Comparison of ENCODE assay signal across 9 cellular contexts in genomic region chr13:109779074-109779473, GRCh38. TPM values are rescaled to one million over a fixed set of nuclear protein-coding genes. Genes with fewer than 3 reads are reported as not detected.
DNase-seq lines count a peak whose midpoint lies in the region; ATAC-seq and TF ChIP-seq lines count a peak whose summit lies in the region.
"Had no signal": no experiment of that assay in that cellular context is flagged by ENCODE, and none has a peak within 500 bp of the region (broad histone marks: within the 10 kb centered on the region; RNA-seq: fewer than 3 reads in every experiment).

No MANE protein-coding gene starts in this region.

- peak overlapping the region; percentile 21 for H3K27ac Mint-ChIP-seq in activated CD4-positive, alpha-beta T cell treated with anti-CD3 and anti-CD28 coated beads, Interleukin-2, amount 10 ng/mL, durations not matched to agents 24 days and 14 days
- H3K27ac Mint-ChIP-seq in stimulated activated naive CD8-positive, alpha-beta T cell treated with anti-CD3 and anti-CD28 coated beads, Interleukin-15, Interleukin-2, amounts not matched to agents 100 ng/mL and 50 ng/mL, for 24 hours, result peak overlapping the region; percentile 66

- no peak for TF ChIP-seq CTCF in esophagus squamous epithelium (IDR thresholded peaks at IDR 0.05)

- no peak for ATAC-seq in HG03108 (IDR thresholded peaks at IDR 0.05; ENCODE audit: unreplicated experiment)
- ATAC-seq in GM18873 (IDR thresholded peaks at IDR 0.05; ENCODE audit: low FRiP score, unreplicated experiment), result no peak

- DNase-seq in NOMO-1 treated with DMSO at 0.1 percent for 48 hours (lab: John Stamatoyannopoulos, UW; ENCODE audit: unreplicated experiment) (peak; percentile 21), NOMO-1 treated with dmso at 0.1 percent for 144 hours (lab: John Stamatoyannopoulos, UW; ENCODE audit: unreplicated experiment) (no peak), esophagus squamous epithelium (lab: John Stamatoyannopoulos, UW) (no peak)
- peak; percentile 86 for DNase-seq in activated CD4-positive, alpha-beta T cell treated with anti-CD3 and anti-CD28 coated beads, Interleukin-2, amount 10 ng/mL, durations not matched to agents 24 days and 14 days
- no peak for DNase-seq in NK-92 treated with Interleukin-12 subunit alpha and Interleukin-12 subunit beta, amount 100 ng/mL, for 24 hours (lab: John Stamatoyannopoulos, UW)

- H3K27me3 Mint-ChIP-seq in activated CD4-positive, alpha-beta T cell treated with anti-CD3 and anti-CD28 coated beads, Interleukin-2, amount 10 ng/mL, durations not matched to agents 24 days and 14 days, result no peaks in the 10 kb centered on the region
- H3K27me3 Mint-ChIP-seq in stimulated activated naive CD8-positive, alpha-beta T cell treated with anti-CD3 and anti-CD28 coated beads, Interleukin-15, Interleukin-2, amounts not matched to agents 100 ng/mL and 50 ng/mL, for 24 hours, result no peaks in the 10 kb centered on the region

- intact Hi-C loops in activated CD4-positive, alpha-beta T cell treated with anti-CD3 and anti-CD28 coated beads, Interleukin-2, amount 10 ng/mL, durations not matched to agents 24 days and 14 days (cut with micrococcal nuclease), result loop anchor here (5.0 kb wide), 1 partner anchor 87 kb away; no protein-coding TSS in a partner anchor
- intact Hi-C loops in esophagus squamous epithelium (cut with DNase I), result no loop called here

- no peaks in the 10 kb centered on the region for H3K9me3 ChIP-seq in esophagus squamous epithelium

- no peak for TF ChIP-seq POLR2A in esophagus squamous epithelium (IDR thresholded peaks at IDR 0.05)

- peaks cover 35% of the 10 kb centered on the region for H3K4me1 Mint-ChIP-seq in activated CD4-positive, alpha-beta T cell treated with anti-CD3 and anti-CD28 coated beads, Interleukin-2, amount 10 ng/mL, durations not matched to agents 24 days and 14 days
- H3K4me1 Mint-ChIP-seq in stimulated activated naive CD8-positive, alpha-beta T cell treated with anti-CD3 and anti-CD28 coated beads, Interleukin-15, Interleukin-2, amounts not matched to agents 100 ng/mL and 50 ng/mL, for 24 hours (ENCODE audit: low read depth), result peaks cover 55% of the 10 kb centered on the region

- no peak overlapping the region for H3K27ac ChIP-seq in esophagus squamous epithelium

- H3K27me3 ChIP-seq in esophagus squamous epithelium, result no peaks in the 10 kb centered on the region

- H3K4me3 Mint-ChIP-seq in activated CD4-positive, alpha-beta T cell treated with anti-CD3 and anti-CD28 coated beads, Interleukin-2, amount 10 ng/mL, durations not matched to agents 24 days and 14 days, result peak overlapping the region; percentile 64
- H3K4me3 Mint-ChIP-seq in stimulated activated naive CD8-positive, alpha-beta T cell treated with anti-CD3 and anti-CD28 coated beads, Interleukin-15, Interleukin-2, amounts not matched to agents 100 ng/mL and 50 ng/mL, for 24 hours, result peak overlapping the region; percentile 69

- peaks cover 13 to 74% (median 22%) of the 10 kb centered on the region in 3 donors for H3K4me1 ChIP-seq in esophagus squamous epithelium

- peak overlapping the region; percentile 28 to 84 (median 57) for H3K4me3 ChIP-seq in esophagus squamous epithelium
- H3K4me3 ChIP-seq: lung had no signal

- H3K36me3 ChIP-seq in esophagus squamous epithelium, result peaks cover 10 to 26% (median 15%) of the 10 kb centered on the region in 3 donors

- WGBS in esophagus squamous epithelium, 2 donors, result 40 to 53% methylated on average over 4 of the region's 4 CpGs

- peaks cover 7% of the 10 kb centered on the region for H3K36me3 Mint-ChIP-seq in activated CD4-positive, alpha-beta T cell treated with anti-CD3 and anti-CD28 coated beads, Interleukin-2, amount 10 ng/mL, durations not matched to agents 24 days and 14 days (ENCODE audit: low read depth)
- no peaks in the 10 kb centered on the region for H3K36me3 Mint-ChIP-seq in stimulated activated naive CD8-positive, alpha-beta T cell treated with anti-CD3 and anti-CD28 coated beads, Interleukin-15, Interleukin-2, amounts not matched to agents 100 ng/mL and 50 ng/mL, for 24 hours (ENCODE audit: low read depth)

- H3K9me3 Mint-ChIP-seq in activated CD4-positive, alpha-beta T cell treated with anti-CD3 and anti-CD28 coated beads, Interleukin-2, amount 10 ng/mL, durations not matched to agents 24 days and 14 days, result no peaks in the 10 kb centered on the region
- no peaks in the 10 kb centered on the region for H3K9me3 Mint-ChIP-seq in stimulated activated naive CD8-positive, alpha-beta T cell treated with anti-CD3 and anti-CD28 coated beads, Interleukin-15, Interleukin-2, amounts not matched to agents 100 ng/mL and 50 ng/mL, for 24 hours

RNA-seq across cellular contexts. Expression of gene IRS2, which starts 7.3 kb away (rescaled TPM):
- total RNA-seq in activated CD4-positive, alpha-beta T cell treated with anti-CD3 and anti-CD28 coated beads, Interleukin-2, amount 10 ng/mL, durations not matched to agents 24 days and 14 days, result 3.2 and 3.5 TPM in 2 replicates
- 10 to 100 TPM in 1 of 4 donors, 1 to 10 TPM in 3; 5.0 to 24.6 (median 7.5) TPM for total RNA-seq in esophagus squamous epithelium

Comparison
In these comparisons a context has a peak if more than half of its experiments do, and no peak if none do; other contexts are left out.
1. DNase-seq: peak in NOMO-1 treated with DMSO at 0.1 percent for 48 hours (single experiment) and activated CD4-positive, alpha-beta T cell treated with anti-CD3 and anti-CD28 coated beads, Interleukin-2, amount 10 ng/mL, durations not matched to agents 24 days and 14 days (single experiment); none in NOMO-1 treated with dmso at 0.1 percent for 144 hours (single experiment), esophagus squamous epithelium (single experiment) and NK-92 treated with Interleukin-12 subunit alpha and Interleukin-12 subunit beta, amount 100 ng/mL, for 24 hours (single experiment).